1 cellular context compared by ENCODE assay signal in genomic region chr5:150319484-150319790, GRCh38.
TF ChIP-seq lines count a peak whose summit lies in the region.

No MANE protein-coding gene starts in this region.

TF ChIP-seq in A549, 52 proteins besides CTCF, POLR2A, EP300 and RAD21:
- TF ChIP-seq FOSL2 (IDR thresholded peaks at IDR 0.05) (no peak), FOSL2 (CRISPR knock-in tag; IDR thresholded peaks at IDR 0.05) (no peak), NFE2L2 (conservative IDR thresholded peaks at IDR 0.05; ENCODE audit: low read length) (no peak), KDM1A (IDR thresholded peaks at IDR 0.05; ENCODE audit: low read depth) (no peak), MAZ (IDR thresholded peaks at IDR 0.05; ENCODE audit: borderline replicate concordance, low read depth, low read length) (no peak), EHF (CRISPR knock-in tag; IDR thresholded peaks at IDR 0.05) (no peak), HOXB13 (CRISPR knock-in tag; IDR thresholded peaks at IDR 0.05; ENCODE audit: low read depth) (no peak), CHD4 (IDR thresholded peaks at IDR 0.05; ENCODE audit: borderline replicate concordance) (no peak), REST (IDR thresholded peaks at IDR 0.05) (no peak), EHMT2 (IDR thresholded peaks at IDR 0.05; ENCODE audit: low read depth) (no peak), HES2 (IDR thresholded peaks at IDR 0.05) (no peak), USF2 (IDR thresholded peaks at IDR 0.05) (no peak), PHF8 (IDR thresholded peaks at IDR 0.05; ENCODE audit: borderline replicate concordance, low read depth) (no peak), HMGXB4 (CRISPR knock-in tag; IDR thresholded peaks at IDR 0.05; ENCODE audit: borderline replicate concordance) (no peak), TFCP2L1 (CRISPR knock-in tag; IDR thresholded peaks at IDR 0.05) (no peak), BCL3 (IDR thresholded peaks at IDR 0.05) (no peak)
